ENCODE assay signal across 32 cellular contexts in the genomic region with DNA sequence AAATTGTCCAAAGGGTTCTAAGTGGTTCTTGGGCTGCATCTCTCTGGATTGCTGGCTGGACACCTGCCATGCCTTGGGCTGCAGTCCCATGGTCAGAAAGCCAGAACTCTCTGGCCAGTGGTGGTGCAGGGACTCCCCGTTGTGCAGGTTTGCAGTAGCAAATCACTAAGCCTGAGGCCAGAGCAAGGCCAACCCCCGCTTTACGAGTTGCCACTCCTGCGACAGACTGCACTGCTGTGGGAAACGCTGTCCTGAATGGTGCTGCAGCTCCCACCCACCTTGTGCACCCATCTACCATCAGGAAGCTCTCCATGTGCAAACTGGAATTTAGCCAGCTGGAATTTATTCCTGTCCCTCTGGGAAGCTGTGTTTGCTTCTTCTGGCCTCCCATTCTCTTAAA. TPM values are rescaled to one million over a fixed set of nuclear protein-coding genes. Genes with fewer than 3 reads are reported as not detected.
"Had no signal": no experiment of that assay in that cellular context is flagged by ENCODE, and none has a peak within 500 bp of the region (broad histone marks: within the 10 kb centered on the region; RNA-seq: fewer than 3 reads in every experiment).

No MANE protein-coding gene starts in this region.

- H3K9me3 ChIP-seq: left ventricle myocardium inferior, mucosa of descending colon, psoas muscle, right lobe of liver, stomach, testis, thyroid gland, transverse colon, upper lobe of left lung, vagina had no signal

- H3K27ac Mint-ChIP-seq: memory B cell; natural killer cell treated with Interleukin-12 subunit alpha and Interleukin-12 subunit beta and Interleukin-15 and Interleukin-18, amount 100 ng/mL, for 72 hours; stimulated activated naive B cell treated with anti-CD40 and anti-IgM and Interleukin-4, amounts not matched to agents 10 μg/mL and 1 μg/mL and 100 μg/mL, for 72 hours had no signal

- H3K9me3 Mint-ChIP-seq: memory B cell; naive thymus-derived CD4-positive, alpha-beta T cell; natural killer cell treated with Interleukin-12 subunit alpha and Interleukin-12 subunit beta and Interleukin-15 and Interleukin-18, amount 100 ng/mL, for 72 hours; stimulated activated naive B cell treated with anti-CD40 and anti-IgM and Interleukin-4, amounts not matched to agents 10 μg/mL and 1 μg/mL and 100 μg/mL, for 72 hours had no signal

- H3K27me3 ChIP-seq: right lobe of liver, stomach, testis, thyroid gland, transverse colon, upper lobe of left lung, vagina had no signal

- ATAC-seq: mucosa of descending colon; naive thymus-derived CD4-positive, alpha-beta T cell; natural killer cell treated with Interleukin-12 subunit alpha and Interleukin-12 subunit beta and Interleukin-15 and Interleukin-18, amount 100 ng/mL, for 72 hours; psoas muscle; right lobe of liver; stimulated activated naive B cell treated with anti-CD40 and anti-IgM and Interleukin-4, amounts not matched to agents 10 μg/mL and 1 μg/mL and 100 μg/mL, for 72 hours; stimulated activated naive CD8-positive, alpha-beta T cell treated with anti-CD3 and anti-CD28 coated beads, Interleukin-15, Interleukin-2, amounts not matched to agents 100 U/mL and 50 U/mL, for 24 hours had no signal

- H3K36me3 ChIP-seq: right lobe of liver, thyroid gland, transverse colon, vagina had no signal

- H3K4me1 ChIP-seq: testis, vagina had no signal

- H3K27ac ChIP-seq: left ventricle myocardium inferior, parathyroid adenoma, psoas muscle, right lobe of liver, stomach, testis, transverse colon, upper lobe of left lung, vagina had no signal

- H3K4me3 Mint-ChIP-seq: memory B cell; naive thymus-derived CD4-positive, alpha-beta T cell; natural killer cell treated with Interleukin-12 subunit alpha and Interleukin-12 subunit beta and Interleukin-15 and Interleukin-18, amount 100 ng/mL, for 72 hours; stimulated activated naive B cell treated with anti-CD40 and anti-IgM and Interleukin-4, amounts not matched to agents 10 μg/mL and 1 μg/mL and 100 μg/mL, for 72 hours had no signal

- H3K27me3 Mint-ChIP-seq: memory B cell; naive thymus-derived CD4-positive, alpha-beta T cell; natural killer cell treated with Interleukin-12 subunit alpha and Interleukin-12 subunit beta and Interleukin-15 and Interleukin-18, amount 100 ng/mL, for 72 hours; stimulated activated naive B cell treated with anti-CD40 and anti-IgM and Interleukin-4, amounts not matched to agents 10 μg/mL and 1 μg/mL and 100 μg/mL, for 72 hours had no signal

- DNase-seq: hypothalamus; islet precursor cell; left ventricle myocardium inferior; midbrain; naive thymus-derived CD4-positive, alpha-beta T cell; nucleus accumbens; psoas muscle; stimulated activated CD4-positive, alpha-beta T cell treated with anti-CD3 and anti-CD28 coated beads, Interleukin-1b, Interleukin-23, amount 100 ng/mL, for 48 hours; stimulated activated CD4-positive, alpha-beta T cell treated with anti-CD3 and anti-CD28 coated beads, Interleukin-2, amount 100 ng/mL, for 48 hours; stimulated activated CD4-positive, alpha-beta T cell treated with anti-CD3 and anti-CD28 coated beads, Interleukin-4, amount 100 ng/mL, for 4 hours; stimulated activated CD8-positive, alpha-beta memory T cell treated with anti-CD3 and anti-CD28 coated beads, Interleukin-4, amount 100 ng/mL, for 48 hours; stimulated activated naive B cell treated with anti-CD40 and anti-IgM and Interleukin-4, amounts not matched to agents 10 μg/mL and 1 μg/mL and 100 μg/mL, for 72 hours; stimulated activated naive CD8-positive, alpha-beta T cell treated with anti-CD3 and anti-CD28 coated beads, Interleukin-15, Interleukin-2, amounts not matched to agents 100 U/mL and 50 U/mL, for 24 hours; stomach; testis; thyroid gland; transverse colon; upper lobe of left lung had no signal

- H3K4me3 ChIP-seq: left ventricle myocardium inferior, mucosa of descending colon, psoas muscle, right lobe of liver, smooth muscle cell, stomach, testis, thyroid gland, transverse colon, upper lobe of left lung, vagina had no signal

RNA-seq across cellular contexts. Expression of a gene that starts 45.7 kb away (rescaled TPM):
- total RNA-seq: kidney epithelial cell; left ventricle myocardium inferior; lung microvascular endothelial cell; natural killer cell treated with Interleukin-12 subunit alpha and Interleukin-12 subunit beta and Interleukin-15 and Interleukin-18, amount 100 ng/mL, for 72 hours; osteoblast; posterior vena cava; psoas muscle; right lobe of liver; skeletal muscle tissue; smooth muscle cell; thyroid gland; urinary bladder had no signal
- polyA plus RNA-seq: neural cell, smooth muscle cell had no signal
